ENCODE assay signal across 8 cellular contexts in genomic region chr9:96317335-96317980, GRCh38. TPM values are rescaled to one million over a fixed set of nuclear protein-coding genes. Genes with fewer than 3 reads are reported as not detected.
A peak's percentile ranks its signal among the peaks of the same experiment; 100 is the strongest.
DNase-seq lines count a peak whose midpoint lies in the region; ATAC-seq and TF ChIP-seq lines count a peak whose summit lies in the region.

No MANE protein-coding gene starts in this region.

- H3K36me3 Mint-ChIP-seq in CD8-positive, alpha-beta T cell, result peaks cover 26% of the 10 kb centered on the region
- peaks cover 10% of the 10 kb centered on the region for H3K36me3 Mint-ChIP-seq in activated naive CD8-positive, alpha-beta T cell treated with anti-CD3 and anti-CD28 coated beads, Interleukin-2, amount 50 U/mL, for 24 hours (ENCODE audit: low read depth)

- no peak overlapping the region for H3K4me3 ChIP-seq in CD8-positive, alpha-beta T cell (ENCODE audit: low read depth, low read length)
- no peak overlapping the region for H3K4me3 ChIP-seq in heart left ventricle

- H3K9me3 Mint-ChIP-seq in CD8-positive, alpha-beta T cell, result peaks cover 11% of the 10 kb centered on the region
- peaks cover 11% of the 10 kb centered on the region for H3K9me3 Mint-ChIP-seq in activated naive CD8-positive, alpha-beta T cell treated with anti-CD3 and anti-CD28 coated beads, Interleukin-2, amount 50 U/mL, for 24 hours

- H3K36me3 ChIP-seq in CD8-positive, alpha-beta T cell (ENCODE audit: insufficient read depth, low read length), result no peaks in the 10 kb centered on the region
- peaks cover 0 to 40% (median 30%) of the 10 kb centered on the region in 9 donors for H3K36me3 ChIP-seq in heart left ventricle

- no peaks in the 10 kb centered on the region for H3K27me3 Mint-ChIP-seq in CD8-positive, alpha-beta T cell (ENCODE audit: low read depth)
- H3K27me3 Mint-ChIP-seq in activated naive CD8-positive, alpha-beta T cell treated with anti-CD3 and anti-CD28 coated beads, Interleukin-2, amount 50 U/mL, for 24 hours, result no peaks in the 10 kb centered on the region

- H3K27ac ChIP-seq in CD8-positive, alpha-beta T cell (ENCODE audit: low read depth, low read length), result no peak overlapping the region
- H3K27ac ChIP-seq in heart left ventricle, result no peak overlapping the region

- WGBS in heart left ventricle, 4 donors, result 50 to 61% (median 57%) methylated on average over 9 of the region's 9 CpGs

- H3K27ac Mint-ChIP-seq in CD8-positive, alpha-beta T cell, result no peak overlapping the region
- H3K27ac Mint-ChIP-seq in activated naive CD8-positive, alpha-beta T cell treated with anti-CD3 and anti-CD28 coated beads, Interleukin-2, amount 50 U/mL, for 24 hours, result no peak overlapping the region

- peaks cover 5% of the 10 kb centered on the region for H3K9me3 ChIP-seq in CD8-positive, alpha-beta T cell (ENCODE audit: low read length)
- peaks cover 0 to 13% (median 0%) of the 10 kb centered on the region in 12 donors for H3K9me3 ChIP-seq in heart left ventricle

- intact Hi-C loops in CD8-positive, alpha-beta T cell (cut with DNase I, micrococcal nuclease), result loop anchor here (1.0 to 5.0 kb wide), 3 partner anchors 85 to 1650 kb away; no protein-coding TSS in a partner anchor
- intact Hi-C loops in heart left ventricle (cut with DNase I), result loop anchor here in 9 of 10 donors (2.0 to 10.0 kb wide), 5 partner anchors 80 to 383 kb away; no protein-coding TSS in a partner anchor

- no peak for ATAC-seq in CD8-positive, alpha-beta T cell
- peak; percentile 54 for ATAC-seq in activated naive CD8-positive, alpha-beta T cell treated with anti-CD3 and anti-CD28 coated beads, Interleukin-2, amount 50 U/mL, for 24 hours
- ATAC-seq in heart left ventricle (peak in 3 of 4 donors; percentile 59 to 71 (median 62)), HG02852 (IDR thresholded peaks at IDR 0.05; ENCODE audit: unreplicated experiment) (no peak)

- H3K27me3 ChIP-seq in CD8-positive, alpha-beta T cell (ENCODE audit: insufficient read depth, low read length), result no peaks in the 10 kb centered on the region
- H3K27me3 ChIP-seq in heart left ventricle, result no peaks in the 10 kb centered on the region

- TF ChIP-seq CTCF in CD8-positive, alpha-beta T cell (IDR thresholded peaks at IDR 0.05), result peak; percentile 80
- TF ChIP-seq CTCF in heart left ventricle (IDR thresholded peaks at IDR 0.05), result peak; percentile 62 to 92 (median 86)

- CTCF ChIA-PET in CD8-positive, alpha-beta T cell (lab: Charles Lee), result interaction anchor here (0.6 to 1.4 kb wide), 17 partner anchors 9 to 280 kb away, joined by 3 to 13 read pairs (median 4); no protein-coding TSS in a partner anchor

- no peaks in the 10 kb centered on the region for H3K4me1 Mint-ChIP-seq in CD8-positive, alpha-beta T cell (ENCODE audit: low read depth)
- H3K4me1 Mint-ChIP-seq in activated naive CD8-positive, alpha-beta T cell treated with anti-CD3 and anti-CD28 coated beads, Interleukin-2, amount 50 U/mL, for 24 hours, result no peaks in the 10 kb centered on the region

- DNase-seq in CD8-positive, alpha-beta T cell, result peak in 5 of 7 experiments; percentile 13 to 73 (median 49)
- DNase-seq in HCEC 1CT, result peak; percentile 40
- DNase-seq in RPMI7951 (ENCODE audit: low read depth), result peak; percentile 43
- DNase-seq in activated naive CD8-positive, alpha-beta T cell treated with anti-CD3 and anti-CD28 coated beads, Interleukin-2, amount 50 U/mL, for 24 hours, result peak; percentile 26
- DNase-seq in heart left ventricle, result peak in 2 of 5 donors; percentile 20 to 36
- peak; percentile 50 for DNase-seq in renal cortical epithelial cell (ENCODE audit: low read depth)
- DNase-seq in NCI-H1694 treated with DMSO at 0.1 percent for 48 hours (lab: John Stamatoyannopoulos, UW), result no peak

- no peak overlapping the region for H3K4me3 Mint-ChIP-seq in CD8-positive, alpha-beta T cell
- H3K4me3 Mint-ChIP-seq in activated naive CD8-positive, alpha-beta T cell treated with anti-CD3 and anti-CD28 coated beads, Interleukin-2, amount 50 U/mL, for 24 hours, result no peak overlapping the region

- no peak for TF ChIP-seq POLR2A in heart left ventricle (IDR thresholded peaks at IDR 0.05)

- POLR2A ChIA-PET in CD8-positive, alpha-beta T cell (lab: Charles Lee), result interaction anchor here (0.6 kb wide), 1 partner anchor 158 kb away, joined by 3 read pairs; no protein-coding TSS in a partner anchor

- H3K4me1 ChIP-seq in CD8-positive, alpha-beta T cell (ENCODE audit: insufficient read depth, low read length), result no peaks in the 10 kb centered on the region
- peaks cover 0 to 4% (median 0%) of the 10 kb centered on the region in 12 donors for H3K4me1 ChIP-seq in heart left ventricle

RNA-seq across cellular contexts. Expression of gene HSD17B3, which starts 15.5 kb away (rescaled TPM):
- 1 to 10 TPM; 1.3 TPM for total RNA-seq in CD8-positive, alpha-beta T cell
- not detected in 2 replicates for total RNA-seq in RPMI7951 (2014; rRNA removed; shearing (Covaris generic))
- total RNA-seq in heart left ventricle, result 1 to 10 TPM in 4 of 9 donors, under 1 TPM in 4, not detected in 1; 0.33 to 2.6 (median 1.0) TPM
- polyA plus RNA-seq in heart left ventricle, result 1 to 10 TPM in 1 of 2 donors, under 1 TPM in 1; 0.78 to 2.6 TPM
- 0.10 TPM in 1 of 2 replicates, not detected in the other for total RNA-seq in renal cortical epithelial cell

Comparison
In these comparisons a context has a peak if more than half of its experiments do, and no peak if none do; other contexts are left out.
1. ATAC-seq: peak in activated naive CD8-positive, alpha-beta T cell treated with anti-CD3 and anti-CD28 coated beads, Interleukin-2, amount 50 U/mL, for 24 hours (single experiment) and heart left ventricle (3 of 4); none in CD8-positive, alpha-beta T cell (single experiment) and HG02852 (single experiment).